1 cellular context compared by ENCODE assay signal in genomic region chr18:8341481-8342230, GRCh38.
TF ChIP-seq lines count a peak whose summit lies in the region.

No MANE protein-coding gene starts in this region.

TF ChIP-seq in HepG2, 621 proteins besides CTCF, POLR2A, EP300 and RAD21 (continued from another document and continues in another):
- TF ChIP-seq PATZ1 (CRISPR knock-in tag; IDR thresholded peaks at IDR 0.05) (peak; percentile 92), ZNF883 (CRISPR knock-in tag; IDR thresholded peaks at IDR 0.05; ENCODE audit: not compliant biosample characterization) (no peak), FIP1L1 (IDR thresholded peaks at IDR 0.05; ENCODE audit: borderline replicate concordance, insufficient read depth, low read depth, low read length) (no peak), ZNF441 (CRISPR knock-in tag; IDR thresholded peaks at IDR 0.05; ENCODE audit: borderline replicate concordance) (0 out of 2 replicates have a peak, but pooled peaks have one; percentile 19), ZNF7 (CRISPR knock-in tag; IDR thresholded peaks at IDR 0.05) (no peak), ZFP1 (CRISPR knock-in tag; IDR thresholded peaks at IDR 0.05) (no peak), RARA (CRISPR knock-in tag; IDR thresholded peaks at IDR 0.05) (peak; percentile 98), BHLHE40 (IDR thresholded peaks at IDR 0.05; ENCODE audit: low read length) (peak; percentile 24; the same call in 1 of the 2 replicates), FLYWCH1 (CRISPR knock-in tag; IDR thresholded peaks at IDR 0.05) (no peak), NBN (conservative IDR thresholded peaks at IDR 0.05) (no peak), RBM22 (optimal IDR thresholded peaks at IDR 0.05; ENCODE audit: low read length) (no peak), CAMTA2 (CRISPR knock-in tag; IDR thresholded peaks at IDR 0.05; ENCODE audit: borderline replicate concordance) (no peak), ZNF317 (CRISPR knock-in tag; IDR thresholded peaks at IDR 0.05) (no peak), ZNF292 (CRISPR knock-in tag; IDR thresholded peaks at IDR 0.05; ENCODE audit: borderline replicate concordance, low read depth) (peak; percentile 78; the same call in 1 of the 2 replicates), RBM39 (IDR thresholded peaks at IDR 0.05; ENCODE audit: low read depth, low read length, poor library complexity, severe bottlenecking) (no peak), ELF1 (CRISPR knock-in tag; IDR thresholded peaks at IDR 0.05) (no peak), SNRNP70 (IDR thresholded peaks at IDR 0.05; ENCODE audit: low read depth, low read length) (no peak), ZNF577 (CRISPR knock-in tag; IDR thresholded peaks at IDR 0.05; ENCODE audit: borderline replicate concordance, low read depth) (no peak), ZBTB25 (CRISPR knock-in tag; IDR thresholded peaks at IDR 0.05) (no peak), RXRB (CRISPR knock-in tag; IDR thresholded peaks at IDR 0.05; ENCODE audit: borderline replicate concordance) (peak; percentile 90), GZF1 (CRISPR knock-in tag; IDR thresholded peaks at IDR 0.05) (no peak), ZNF782 (CRISPR knock-in tag; IDR thresholded peaks at IDR 0.05; ENCODE audit: borderline replicate concordance) (no peak), HDAC2 (CRISPR knock-in tag; IDR thresholded peaks at IDR 0.05) (peak; percentile 81), EED (CRISPR knock-in tag; IDR thresholded peaks at IDR 0.05) (no peak), HOXA9 (CRISPR knock-in tag; IDR thresholded peaks at IDR 0.05; ENCODE audit: borderline replicate concordance) (peak; percentile 68; the same call in 1 of the 2 replicates), JARID2 (CRISPR knock-in tag; IDR thresholded peaks at IDR 0.05; ENCODE audit: insufficient replicate concordance) (no peak), THYN1 (CRISPR knock-in tag; IDR thresholded peaks at IDR 0.05; ENCODE audit: borderline replicate concordance, low read depth) (no peak), GTF2F1 (IDR thresholded peaks at IDR 0.05; ENCODE audit: low read length) (no peak), DNMT3B (CRISPR knock-in tag; conservative IDR thresholded peaks at IDR 0.05) (0 out of 2 replicates have a peak, but pooled peaks have one; percentile 84), ZNF549 (CRISPR knock-in tag; IDR thresholded peaks at IDR 0.05) (no peak), ZNF160 (CRISPR knock-in tag; IDR thresholded peaks at IDR 0.05) (no peak), MNT (IDR thresholded peaks at IDR 0.05) (no peak), ZBTB14 (CRISPR knock-in tag; IDR thresholded peaks at IDR 0.05) (no peak), ZNF343 (CRISPR knock-in tag; IDR thresholded peaks at IDR 0.05) (peak; percentile 53; the same call in 1 of the 2 replicates), BATF2 (CRISPR knock-in tag; IDR thresholded peaks at IDR 0.05) (no peak), ZBTB7A (CRISPR knock-in tag; IDR thresholded peaks at IDR 0.05) (no peak; the same call in 1 of the 2 replicates), GPN1 (CRISPR knock-in tag; IDR thresholded peaks at IDR 0.05; ENCODE audit: borderline replicate concordance) (no peak), NR2C2 (CRISPR knock-in tag; IDR thresholded peaks at IDR 0.05; ENCODE audit: borderline replicate concordance) (peak; percentile 73), ZNF572 (CRISPR knock-in tag; IDR thresholded peaks at IDR 0.05) (no peak), ZNF552 (CRISPR knock-in tag; IDR thresholded peaks at IDR 0.05; ENCODE audit: borderline replicate concordance) (no peak), SNAPC5 (CRISPR knock-in tag; IDR thresholded peaks at IDR 0.05; ENCODE audit: borderline replicate concordance) (no peak), NCOA1 (CRISPR knock-in tag; IDR thresholded peaks at IDR 0.05) (no peak), SOX6 (IDR thresholded peaks at IDR 0.05) (no peak), SOX6 (CRISPR knock-in tag; IDR thresholded peaks at IDR 0.05) (peak; percentile 94), SIX4 (CRISPR knock-in tag; IDR thresholded peaks at IDR 0.05) (peak; percentile 70), ZFP36L2 (CRISPR knock-in tag; IDR thresholded peaks at IDR 0.05) (no peak), ZNF747 (CRISPR knock-in tag; IDR thresholded peaks at IDR 0.05; ENCODE audit: borderline replicate concordance) (no peak), ZNF180 (CRISPR knock-in tag; IDR thresholded peaks at IDR 0.05; ENCODE audit: borderline replicate concordance, low read depth) (no peak), ZFP37 (CRISPR knock-in tag; IDR thresholded peaks at IDR 0.05; ENCODE audit: borderline replicate concordance) (no peak)
- TF ChIP-seq, protein P1, sequence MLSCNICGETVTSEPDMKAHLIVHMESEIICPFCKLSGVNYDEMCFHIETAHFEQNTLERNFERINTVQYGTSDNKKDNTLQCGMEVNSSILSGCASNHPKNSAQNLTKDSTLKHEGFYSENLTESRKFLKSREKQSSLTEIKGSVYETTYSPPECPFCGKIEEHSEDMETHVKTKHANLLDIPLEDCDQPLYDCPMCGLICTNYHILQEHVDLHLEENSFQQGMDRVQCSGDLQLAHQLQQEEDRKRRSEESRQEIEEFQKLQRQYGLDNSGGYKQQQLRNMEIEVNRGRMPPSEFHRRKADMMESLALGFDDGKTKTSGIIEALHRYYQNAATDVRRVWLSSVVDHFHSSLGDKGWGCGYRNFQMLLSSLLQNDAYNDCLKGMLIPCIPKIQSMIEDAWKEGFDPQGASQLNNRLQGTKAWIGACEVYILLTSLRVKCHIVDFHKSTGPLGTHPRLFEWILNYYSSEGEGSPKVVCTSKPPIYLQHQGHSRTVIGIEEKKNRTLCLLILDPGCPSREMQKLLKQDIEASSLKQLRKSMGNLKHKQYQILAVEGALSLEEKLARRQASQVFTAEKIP (CRISPR knock-in tag; IDR thresholded peaks at IDR 0.05; ENCODE audit: borderline replicate concordance) = no peak
- TF ChIP-seq, protein P2, sequence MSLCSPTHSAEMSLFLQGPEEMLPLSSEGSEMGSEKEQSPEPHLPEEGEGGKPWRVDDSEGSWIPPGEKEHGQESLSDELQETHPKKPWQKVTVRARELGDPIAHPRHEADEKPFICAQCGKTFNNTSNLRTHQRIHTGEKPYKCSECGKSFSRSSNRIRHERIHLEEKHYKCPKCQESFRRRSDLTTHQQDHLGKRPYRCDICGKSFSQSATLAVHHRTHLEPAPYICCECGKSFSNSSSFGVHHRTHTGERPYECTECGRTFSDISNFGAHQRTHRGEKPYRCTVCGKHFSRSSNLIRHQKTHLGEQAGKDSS (CRISPR knock-in tag; IDR thresholded peaks at IDR 0.05; ENCODE audit: borderline replicate concordance, low read depth) = peak; percentile 55; the same call in 1 of the 2 replicates
- TF ChIP-seq, protein P3, sequence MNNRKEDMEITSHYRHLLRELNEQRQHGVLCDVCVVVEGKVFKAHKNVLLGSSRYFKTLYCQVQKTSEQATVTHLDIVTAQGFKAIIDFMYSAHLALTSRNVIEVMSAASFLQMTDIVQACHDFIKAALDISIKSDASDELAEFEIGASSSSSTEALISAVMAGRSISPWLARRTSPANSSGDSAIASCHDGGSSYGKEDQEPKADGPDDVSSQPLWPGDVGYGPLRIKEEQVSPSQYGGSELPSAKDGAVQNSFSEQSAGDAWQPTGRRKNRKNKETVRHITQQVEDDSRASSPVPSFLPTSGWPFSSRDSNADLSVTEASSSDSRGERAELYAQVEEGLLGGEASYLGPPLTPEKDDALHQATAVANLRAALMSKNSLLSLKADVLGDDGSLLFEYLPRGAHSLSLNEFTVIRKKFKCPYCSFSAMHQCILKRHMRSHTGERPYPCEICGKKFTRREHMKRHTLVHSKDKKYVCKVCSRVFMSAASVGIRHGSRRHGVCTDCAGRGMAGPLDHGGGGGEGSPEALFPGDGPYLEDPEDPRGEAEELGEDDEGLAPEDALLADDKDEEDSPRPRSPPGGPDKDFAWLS (CRISPR knock-in tag; IDR thresholded peaks at IDR 0.05; ENCODE audit: borderline replicate concordance) = no peak
- TF ChIP-seq, protein P4, sequence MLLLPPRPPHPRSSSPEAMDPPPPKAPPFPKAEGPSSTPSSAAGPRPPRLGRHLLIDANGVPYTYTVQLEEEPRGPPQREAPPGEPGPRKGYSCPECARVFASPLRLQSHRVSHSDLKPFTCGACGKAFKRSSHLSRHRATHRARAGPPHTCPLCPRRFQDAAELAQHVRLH (CRISPR knock-in tag; IDR thresholded peaks at IDR 0.05; ENCODE audit: borderline replicate concordance, low read depth) = no peak
- TF ChIP-seq, protein P5, sequence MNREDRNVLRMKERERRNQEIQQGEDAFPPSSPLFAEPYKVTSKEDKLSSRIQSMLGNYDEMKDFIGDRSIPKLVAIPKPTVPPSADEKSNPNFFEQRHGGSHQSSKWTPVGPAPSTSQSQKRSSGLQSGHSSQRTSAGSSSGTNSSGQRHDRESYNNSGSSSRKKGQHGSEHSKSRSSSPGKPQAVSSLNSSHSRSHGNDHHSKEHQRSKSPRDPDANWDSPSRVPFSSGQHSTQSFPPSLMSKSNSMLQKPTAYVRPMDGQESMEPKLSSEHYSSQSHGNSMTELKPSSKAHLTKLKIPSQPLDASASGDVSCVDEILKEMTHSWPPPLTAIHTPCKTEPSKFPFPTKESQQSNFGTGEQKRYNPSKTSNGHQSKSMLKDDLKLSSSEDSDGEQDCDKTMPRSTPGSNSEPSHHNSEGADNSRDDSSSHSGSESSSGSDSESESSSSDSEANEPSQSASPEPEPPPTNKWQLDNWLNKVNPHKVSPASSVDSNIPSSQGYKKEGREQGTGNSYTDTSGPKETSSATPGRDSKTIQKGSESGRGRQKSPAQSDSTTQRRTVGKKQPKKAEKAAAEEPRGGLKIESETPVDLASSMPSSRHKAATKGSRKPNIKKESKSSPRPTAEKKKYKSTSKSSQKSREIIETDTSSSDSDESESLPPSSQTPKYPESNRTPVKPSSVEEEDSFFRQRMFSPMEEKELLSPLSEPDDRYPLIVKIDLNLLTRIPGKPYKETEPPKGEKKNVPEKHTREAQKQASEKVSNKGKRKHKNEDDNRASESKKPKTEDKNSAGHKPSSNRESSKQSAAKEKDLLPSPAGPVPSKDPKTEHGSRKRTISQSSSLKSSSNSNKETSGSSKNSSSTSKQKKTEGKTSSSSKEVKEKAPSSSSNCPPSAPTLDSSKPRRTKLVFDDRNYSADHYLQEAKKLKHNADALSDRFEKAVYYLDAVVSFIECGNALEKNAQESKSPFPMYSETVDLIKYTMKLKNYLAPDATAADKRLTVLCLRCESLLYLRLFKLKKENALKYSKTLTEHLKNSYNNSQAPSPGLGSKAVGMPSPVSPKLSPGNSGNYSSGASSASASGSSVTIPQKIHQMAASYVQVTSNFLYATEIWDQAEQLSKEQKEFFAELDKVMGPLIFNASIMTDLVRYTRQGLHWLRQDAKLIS (CRISPR knock-in tag; IDR thresholded peaks at IDR 0.05) = no peak
